In the genomic region with DNA sequence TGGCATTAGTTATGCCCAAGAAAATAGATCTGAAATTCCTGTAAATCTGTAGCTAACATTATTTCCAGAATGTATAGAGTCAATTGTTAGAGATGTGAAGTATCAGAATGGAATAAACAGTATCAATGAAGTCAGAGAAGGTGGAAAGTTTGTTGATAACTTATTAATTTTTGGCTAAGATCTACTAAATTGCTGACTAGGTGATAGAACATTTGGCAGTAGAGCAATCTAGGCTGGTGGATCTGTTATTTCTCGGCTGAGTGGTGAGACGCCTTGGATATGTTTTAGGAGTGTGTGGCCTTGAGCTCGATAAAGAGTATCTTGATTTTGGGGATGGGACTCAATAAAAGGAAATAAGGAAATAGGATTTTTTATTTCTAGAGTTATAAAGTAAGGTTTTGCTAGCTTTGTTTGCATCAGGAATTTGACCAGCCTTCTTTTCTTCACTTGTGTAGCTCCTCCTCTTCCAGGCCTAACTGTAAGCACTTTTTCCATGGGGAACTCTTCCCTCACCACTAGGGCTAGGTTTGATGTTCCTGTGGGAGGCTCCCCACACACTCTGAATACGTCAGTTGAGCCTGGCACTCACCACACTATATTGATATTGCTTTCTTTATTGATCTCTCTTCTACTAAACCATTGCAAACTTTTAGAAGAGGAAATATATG, we compare ENCODE assay signal across 1 cellular context.
TF ChIP-seq lines count a peak whose summit lies in the region.

No MANE protein-coding gene starts in this region.

TF ChIP-seq in H1, 55 proteins besides CTCF, POLR2A, EP300 and RAD21:
- TF ChIP-seq GTF2F1 (IDR thresholded peaks at IDR 0.05; ENCODE audit: borderline replicate concordance, low read depth, low read length) (no peak), MAFK (IDR thresholded peaks at IDR 0.05; ENCODE audit: low read depth, low read length) (no peak), HDAC6 (IDR thresholded peaks at IDR 0.05; ENCODE audit: low read depth, low read length) (no peak)
